In the genomic region with DNA sequence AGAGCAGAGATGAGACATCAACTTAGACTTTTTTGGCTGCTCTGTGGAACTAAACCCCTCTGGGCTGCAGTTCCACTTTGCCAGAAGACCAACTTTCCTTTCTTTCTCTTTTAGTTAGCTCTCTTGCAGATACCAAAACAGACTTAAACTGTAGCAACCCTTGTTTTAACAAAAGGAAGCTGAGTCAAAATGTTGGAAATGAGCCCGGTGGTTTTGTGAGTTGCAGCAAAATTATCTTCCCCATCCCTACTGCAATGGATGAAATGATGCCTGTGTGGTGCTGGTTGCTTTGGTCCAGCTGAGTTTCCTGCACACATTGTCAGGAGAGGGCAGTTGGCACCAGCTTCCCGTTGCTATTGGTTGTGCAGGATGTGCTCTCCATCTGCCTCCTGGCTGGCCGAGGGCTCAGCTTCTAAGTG, we compare ENCODE assay signal across 8 cellular contexts.
DNase-seq lines count a peak whose midpoint lies in the region; ATAC-seq and TF ChIP-seq lines count a peak whose summit lies in the region.

No MANE protein-coding gene starts in this region.

- H3K36me3 Mint-ChIP-seq in CD8-positive, alpha-beta memory T cell: peaks cover 0 to 14% (median 11%) of the 10 kb centered on the region in 3 donors
- peaks cover 8% of the 10 kb centered on the region for H3K36me3 Mint-ChIP-seq in chondrocyte (ENCODE audit: low read depth)

- POLR2A ChIA-PET in CD8-positive, alpha-beta memory T cell (lab: Charles Lee): interaction anchor here (0.5 kb wide), 1 partner anchor 9 kb away, joined by 3 read pairs; no protein-coding TSS in a partner anchor

- peaks cover 13% of the 10 kb centered on the region for H3K4me1 ChIP-seq in CD8-positive, alpha-beta memory T cell (ENCODE audit: insufficient read depth, low read length)
- peaks cover 25% of the 10 kb centered on the region for H3K4me1 ChIP-seq in MM.1S (ENCODE audit: low read length)
- peaks cover 18 to 32% of the 10 kb centered on the region in 2 donors for H3K4me1 ChIP-seq in muscle layer of duodenum (ENCODE audit: control insufficient read depth in 1 of 2, insufficient read depth in 2 of 2, low read length in 2 of 2)

- no peaks in the 10 kb centered on the region for H3K27me3 ChIP-seq in CD8-positive, alpha-beta memory T cell (ENCODE audit: insufficient read depth, low read length, poor library complexity, severe bottlenecking)
- H3K27me3 ChIP-seq in MM.1S (replicated peaks; ENCODE audit: insufficient read depth, low read length): no peaks in the 10 kb centered on the region
- no peaks in the 10 kb centered on the region for H3K27me3 ChIP-seq in muscle layer of duodenum (ENCODE audit: low read depth, low read length)

- TF ChIP-seq CTCF in MM.1S (IDR thresholded peaks at IDR 0.05; ENCODE audit: low read length) (no peak), chondrocyte (IDR thresholded peaks at IDR 0.05) (no peak), omental fat pad (IDR thresholded peaks at IDR 0.05) (no peak)

- CTCF ChIA-PET in CD8-positive, alpha-beta memory T cell (lab: Charles Lee): interaction anchor here (1.0 to 1.1 kb wide), 2 partner anchors 12 to 117 kb away, joined by 3 read pairs; no protein-coding TSS in a partner anchor

- no peaks in the 10 kb centered on the region for H3K9me3 Mint-ChIP-seq in CD8-positive, alpha-beta memory T cell
- H3K9me3 Mint-ChIP-seq in chondrocyte (ENCODE audit: low read depth): no peaks in the 10 kb centered on the region

- H3K4me2 ChIP-seq in MM.1S (ENCODE audit: low read depth, low read length): peak overlapping the region; percentile 90

- H3K27ac ChIP-seq in CD8-positive, alpha-beta memory T cell (ENCODE audit: low read depth, low read length): peak overlapping the region; percentile 29
- H3K27ac ChIP-seq in MM.1S (ENCODE audit: low read length) (peak overlapping the region; percentile 89), muscle layer of duodenum (ENCODE audit: low read length) (peak overlapping the region; percentile 32)

- H3K4me3 ChIP-seq in CD8-positive, alpha-beta memory T cell (ENCODE audit: low read length): peak overlapping the region; percentile 44
- H3K4me3 ChIP-seq in MM.1S (ENCODE audit: low read length) (peak overlapping the region; percentile 61), muscle layer of duodenum (ENCODE audit: low read depth in 1 of 2, low read length in 2 of 2) (peak overlapping the region; percentile 5 to 21)

- ATAC-seq in GM19468 (IDR thresholded peaks at IDR 0.05; ENCODE audit: extremely low read depth, unreplicated experiment): peak; percentile 10
- ATAC-seq in omental fat pad (ENCODE audit: low FRiP score): no peak
- ATAC-seq in GM18873 (IDR thresholded peaks at IDR 0.05; ENCODE audit: low FRiP score, unreplicated experiment): no peak

- H3K9ac ChIP-seq in MM.1S (ENCODE audit: low read length): peak overlapping the region; percentile 44

- no peaks in the 10 kb centered on the region for H4K20me1 ChIP-seq in MM.1S (ENCODE audit: insufficient read depth, low read length)

- no peaks in the 10 kb centered on the region for H3K36me3 ChIP-seq in CD8-positive, alpha-beta memory T cell (ENCODE audit: insufficient read depth, low read length)
- H3K36me3 ChIP-seq in MM.1S (replicated peaks; ENCODE audit: insufficient read depth, low read length): no peaks in the 10 kb centered on the region
- H3K36me3 ChIP-seq in muscle layer of duodenum (ENCODE audit: control insufficient read depth in 1 of 2, insufficient read depth in 2 of 2, low read length in 2 of 2): peaks cover 0 to 15% of the 10 kb centered on the region in 2 donors

- DNase-seq in CD8-positive, alpha-beta memory T cell: no peak
- DNase-seq in MM.1S (no peak), chondrocyte (ENCODE audit: low spot score) (no peak), omental fat pad (ENCODE audit: low spot score) (no peak), HK-2 (ENCODE audit: unreplicated experiment) (no peak)

- H2AFZ ChIP-seq in MM.1S (ENCODE audit: low read length): peak overlapping the region; percentile 74

- no peaks in the 10 kb centered on the region for H3K9me3 ChIP-seq in CD8-positive, alpha-beta memory T cell (ENCODE audit: low read length)
- no peaks in the 10 kb centered on the region for H3K9me3 ChIP-seq in MM.1S (replicated peaks; ENCODE audit: insufficient read depth, low read length)
- no peaks in the 10 kb centered on the region for H3K9me3 ChIP-seq in muscle layer of duodenum (ENCODE audit: control insufficient read depth in 1 of 2, low read length in 2 of 2)

- peak overlapping the region; percentile 62 to 96 (median 88) for H3K27ac Mint-ChIP-seq in CD8-positive, alpha-beta memory T cell
- peak overlapping the region; percentile 60 for H3K27ac Mint-ChIP-seq in chondrocyte (ENCODE audit: unreplicated experiment)

- H3K79me2 ChIP-seq in MM.1S (ENCODE audit: low read length): peaks cover 17% of the 10 kb centered on the region

- peaks cover 37 to 58% (median 55%) of the 10 kb centered on the region in 3 donors for H3K4me1 Mint-ChIP-seq in CD8-positive, alpha-beta memory T cell
- H3K4me1 Mint-ChIP-seq in chondrocyte (ENCODE audit: low read depth): peaks cover 40% of the 10 kb centered on the region

- H3K9me2 ChIP-seq in MM.1S (replicated peaks; ENCODE audit: insufficient read depth, low read length): no peaks in the 10 kb centered on the region

- H3K4me3 Mint-ChIP-seq in CD8-positive, alpha-beta memory T cell: peak overlapping the region; percentile 76 to 89 (median 82)
- no peak overlapping the region for H3K4me3 Mint-ChIP-seq in chondrocyte (ENCODE audit: unreplicated experiment)

- H3K27me3 Mint-ChIP-seq in CD8-positive, alpha-beta memory T cell: no peaks in the 10 kb centered on the region
- no peaks in the 10 kb centered on the region for H3K27me3 Mint-ChIP-seq in chondrocyte (ENCODE audit: low read depth)

- H3F3A ChIP-seq in MM.1S (ENCODE audit: insufficient read depth, low read length): peaks cover 15% of the 10 kb centered on the region

Comparison
In these comparisons a context has a peak if more than half of its experiments do, and no peak if none do; other contexts are left out.
1. H3K27ac ChIP-seq: peak in every context shown above with its lines; median percentile 89 in MM.1S; 32 in muscle layer of duodenum; 29 in CD8-positive, alpha-beta memory T cell.